In genomic region chr3:139774570-139775302, GRCh38 we compare ENCODE assay signal across 14 cellular contexts.
DNase-seq lines count a peak whose midpoint lies in the region; ATAC-seq and TF ChIP-seq lines count a peak whose summit lies in the region.
"Had no signal": no experiment of that assay in that cellular context is flagged by ENCODE, and none has a peak within 500 bp of the region (broad histone marks: within the 10 kb centered on the region; RNA-seq: fewer than 3 reads in every experiment).

No MANE protein-coding gene starts in this region.

- TF ChIP-seq EP300 in suprapubic skin (IDR thresholded peaks at IDR 0.05): no peak

- H3K4me3 ChIP-seq in SK-N-MC: peak overlapping the region; percentile 28
- peak overlapping the region in 1 of 3 donors; percentile 22 for H3K4me3 ChIP-seq in skeletal muscle tissue (ENCODE audit: low read length in 3 of 3)
- H3K4me3 ChIP-seq in suprapubic skin: no peak overlapping the region
- H3K4me3 ChIP-seq: K562, Peyer's patch had no signal

- 46% methylated on average over 7 of the region's 7 CpGs for WGBS in suprapubic skin

- H3K4me1 ChIP-seq in skeletal muscle tissue (ENCODE audit: control insufficient read depth in 3 of 3, insufficient read depth in 3 of 3, low read length in 3 of 3) (peaks cover 12 to 16% (median 13%) of the 10 kb centered on the region in 3 donors), suprapubic skin (no peaks in the 10 kb centered on the region)
- H3K4me1 ChIP-seq: Peyer's patch had no signal

- ATAC-seq in HG02588 (IDR thresholded peaks at IDR 0.05; ENCODE audit: unreplicated experiment): no peak
- ATAC-seq: activated CD4-positive, alpha-beta T cell treated with anti-CD3 and anti-CD28 coated beads for 36 hours; K562; naive thymus-derived CD4-positive, alpha-beta T cell had no signal

- TF ChIP-seq CTCF in suprapubic skin (IDR thresholded peaks at IDR 0.05): no peak

- H3K27ac ChIP-seq in SK-N-MC (no peak overlapping the region), skeletal muscle tissue (ENCODE audit: low read depth, low read length) (peak overlapping the region; percentile 52), suprapubic skin (no peak overlapping the region)
- H3K27ac ChIP-seq: 22Rv1, Peyer's patch had no signal

- no peaks in the 10 kb centered on the region for H3K9me3 ChIP-seq in SK-N-MC (ENCODE audit: low read depth, low read length)
- H3K9me3 ChIP-seq in skeletal muscle tissue (ENCODE audit: control insufficient read depth in 3 of 3, low read length in 3 of 3): no peaks in the 10 kb centered on the region
- H3K9me3 ChIP-seq in suprapubic skin: no peaks in the 10 kb centered on the region
- H3K9me3 ChIP-seq: Peyer's patch had no signal

- H3K36me3 ChIP-seq in SK-N-MC (ENCODE audit: insufficient read depth, low read length) (no peaks in the 10 kb centered on the region), skeletal muscle tissue (ENCODE audit: control insufficient read depth in 3 of 3, insufficient read depth in 3 of 3, low read length in 3 of 3) (no peaks in the 10 kb centered on the region), suprapubic skin (no peaks in the 10 kb centered on the region)
- H3K36me3 ChIP-seq: Peyer's patch had no signal

- DNase-seq in DMS 273 (lab: John Stamatoyannopoulos, UW; ENCODE audit: unreplicated experiment) (peak; percentile 76), DMS 273 treated with DMSO at 0.1 percent for 48 hours (lab: John Stamatoyannopoulos, UW) (no peak), SK-N-MC (ENCODE audit: low read depth, low spot score) (no peak), iPS DF 4.7 (ENCODE audit: extremely low read depth, low spot score) (peak; percentile 28), suprapubic skin (ENCODE audit: low spot score in 2 of 2) (no peak), mucosa of gallbladder (ENCODE audit: low spot score) (no peak)
- DNase-seq: activated CD4-positive, alpha-beta T cell treated with anti-CD3 and anti-CD28 coated beads for 36 hours; GF-D8; naive thymus-derived CD4-positive, alpha-beta T cell; Peyer's patch had no signal

- H3K27me3 ChIP-seq in skeletal muscle tissue (ENCODE audit: control insufficient read depth in 3 of 3, insufficient read depth in 3 of 3, low read length in 3 of 3): no peaks in the 10 kb centered on the region
- no peaks in the 10 kb centered on the region for H3K27me3 ChIP-seq in suprapubic skin
- H3K27me3 ChIP-seq: Peyer's patch had no signal

- no peak for TF ChIP-seq POLR2A in suprapubic skin (IDR thresholded peaks at IDR 0.05)

- H3K9ac ChIP-seq in SK-N-MC (ENCODE audit: insufficient read length): no peak overlapping the region
- H3K9ac ChIP-seq in skeletal muscle tissue (ENCODE audit: low read depth in 1 of 3, low read length in 3 of 3): peak overlapping the region in 1 of 3 donors; percentile 19

Comparison
In these comparisons a context has a peak if more than half of its experiments do, and no peak if none do; other contexts are left out.
1. DNase-seq: peak in DMS 273 (single experiment) and iPS DF 4.7 (single experiment); none in DMS 273 treated with DMSO at 0.1 percent for 48 hours (single experiment), SK-N-MC (single experiment), suprapubic skin (0 of 2) and mucosa of gallbladder (single experiment).